1 cellular context compared by ENCODE assay signal in genomic region chr4:140710784-140711622, GRCh38.
TF ChIP-seq lines count a peak whose summit lies in the region.

No MANE protein-coding gene starts in this region.

TF ChIP-seq in K562, 482 proteins besides CTCF, POLR2A, EP300 and RAD21 (continued from another document):
- no peak for TF ChIP-seq CBFB (CRISPR knock-in tag; IDR thresholded peaks at IDR 0.05)
- TF ChIP-seq ZC3H4 (CRISPR knock-in tag; IDR thresholded peaks at IDR 0.05; ENCODE audit: borderline replicate concordance), result no peak
- no peak for TF ChIP-seq ZNF589 (CRISPR knock-in tag; IDR thresholded peaks at IDR 0.05; ENCODE audit: low read depth)
